Comparison of ENCODE assay signal across 1 cellular context in genomic region chr2:69224495-69224803, GRCh38.
TF ChIP-seq lines count a peak whose summit lies in the region.

No MANE protein-coding gene starts in this region.

TF ChIP-seq in SK-N-SH treated with all-trans-retinoic acid at 6 μM for 48 hours, 23 proteins besides CTCF, POLR2A, EP300 and RAD21 (continued from another document):
- no peak for TF ChIP-seq TSHZ2 (CRISPR knock-in tag; IDR thresholded peaks at IDR 0.05)
- TF ChIP-seq ZNF8 (CRISPR knock-in tag; IDR thresholded peaks at IDR 0.05) = no peak
- TF ChIP-seq GLIS3 (CRISPR knock-in tag; IDR thresholded peaks at IDR 0.05) = no peak
- no peak for TF ChIP-seq PATZ1 (CRISPR knock-in tag; IDR thresholded peaks at IDR 0.05; ENCODE audit: borderline replicate concordance)
- TF ChIP-seq ZNF565 (CRISPR knock-in tag; conservative IDR thresholded peaks at IDR 0.05; ENCODE audit: low read depth) = no peak
- TF ChIP-seq ZFP3 (CRISPR knock-in tag; IDR thresholded peaks at IDR 0.05) = no peak
- TF ChIP-seq BACH2 (CRISPR knock-in tag; IDR thresholded peaks at IDR 0.05; ENCODE audit: borderline replicate concordance) = no peak
- TF ChIP-seq ZFP30 (CRISPR knock-in tag; IDR thresholded peaks at IDR 0.05) = no peak
- no peak for TF ChIP-seq PPARA (CRISPR knock-in tag; IDR thresholded peaks at IDR 0.05; ENCODE audit: borderline replicate concordance)
TF ChIP-seq in SK-N-SH treated with all-trans-retinoic acid at 6 μM for 48 hours: peak in this region for 0.
